7 cellular contexts compared by ENCODE assay signal in the genomic region with DNA sequence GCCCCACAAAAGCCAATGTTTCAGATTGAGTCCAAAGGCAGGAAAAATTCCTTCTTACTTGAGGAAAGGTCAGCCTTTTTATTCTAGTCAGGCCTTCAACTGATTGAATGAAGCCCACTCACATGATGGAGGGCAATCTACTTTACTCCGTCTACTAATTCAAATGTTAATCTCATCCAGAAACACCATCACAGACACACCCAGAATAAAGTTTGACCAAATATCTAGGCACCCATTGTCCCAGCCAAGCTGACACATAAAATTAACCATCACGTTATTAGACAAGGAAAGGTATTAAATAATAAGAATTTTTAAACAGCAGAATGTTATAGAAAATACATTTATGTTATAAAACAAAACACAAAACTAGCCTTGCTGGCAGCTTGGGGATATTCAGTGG. TPM values are rescaled to one million over a fixed set of nuclear protein-coding genes. Genes with fewer than 3 reads are reported as not detected.
"Had no signal": no experiment of that assay in that cellular context is flagged by ENCODE, and none has a peak within 500 bp of the region (broad histone marks: within the 10 kb centered on the region; RNA-seq: fewer than 3 reads in every experiment).

No MANE protein-coding gene starts in this region.

- H3K9me3 Mint-ChIP-seq: GM23338, HFFc6 had no signal

- H3K4me3 Mint-ChIP-seq: GM23338, H9, HFFc6 had no signal

- DNase-seq: H9, HFFc6, IMR-90, KG1 had no signal

- H3K27ac Mint-ChIP-seq: GM23338, HFFc6 had no signal

- H2AFZ ChIP-seq: GM23338 had no signal

- H3K4me2 ChIP-seq: GM23338 had no signal

- ATAC-seq: GM23338, HCT116, K562 had no signal

- H3K4me3 ChIP-seq: GM23338, K562 had no signal

RNA-seq across cellular contexts. Expression of a gene that starts 32.9 kb away (rescaled TPM):
- total RNA-seq: HFFc6 had no signal
